In genomic region chr1:40971962-40972361, GRCh38 we compare ENCODE assay signal across 1 cellular context.
TF ChIP-seq lines count a peak whose summit lies in the region.

No MANE protein-coding gene starts in this region.

TF ChIP-seq in A549, 52 proteins besides CTCF, POLR2A, EP300 and RAD21 (continued from another document):
- no peak for TF ChIP-seq ELK1 (IDR thresholded peaks at IDR 0.05; ENCODE audit: low read depth, low read length)
- no peak for TF ChIP-seq MAFK (IDR thresholded peaks at IDR 0.05; ENCODE audit: partially characterized antibody)
TF ChIP-seq in A549: peak in this region for 0.
